1 cellular context compared by ENCODE assay signal in the genomic region with DNA sequence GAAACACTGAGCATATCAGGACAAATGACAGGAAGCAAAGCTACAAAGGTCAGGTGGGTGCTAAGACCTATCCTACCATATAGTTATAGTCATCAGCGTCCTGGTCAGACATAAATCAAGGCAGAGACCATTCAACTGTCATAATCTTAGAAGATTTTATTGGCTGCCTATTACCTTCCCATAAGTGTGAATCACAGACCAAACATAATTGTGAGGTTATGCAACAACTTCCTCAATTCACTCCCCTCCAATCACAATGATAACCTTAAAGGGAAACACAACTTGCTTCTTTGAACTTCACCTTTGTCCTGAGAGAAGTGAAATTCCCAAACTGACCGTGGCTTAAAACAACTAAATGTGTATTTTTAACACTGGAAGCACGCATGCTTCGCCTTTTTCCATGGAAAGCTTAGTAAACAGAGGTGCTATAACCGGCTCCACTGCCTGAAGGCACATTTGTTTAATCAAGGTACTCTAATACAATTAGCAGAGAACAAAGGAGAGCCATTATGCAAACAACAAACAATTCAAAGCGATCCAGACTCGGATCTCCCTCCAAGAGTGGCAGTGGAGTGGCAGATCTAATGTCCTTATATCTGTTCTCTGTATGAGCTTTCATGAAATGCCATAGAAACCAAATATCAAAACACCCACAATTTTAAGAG.
A peak's percentile ranks its signal among the peaks of the same experiment; 100 is the strongest.
TF ChIP-seq lines count a peak whose summit lies in the region.

No MANE protein-coding gene starts in this region.

TF ChIP-seq in HepG2, 621 proteins besides CTCF, POLR2A, EP300 and RAD21 (continued from another document):
- TF ChIP-seq, protein P1, sequence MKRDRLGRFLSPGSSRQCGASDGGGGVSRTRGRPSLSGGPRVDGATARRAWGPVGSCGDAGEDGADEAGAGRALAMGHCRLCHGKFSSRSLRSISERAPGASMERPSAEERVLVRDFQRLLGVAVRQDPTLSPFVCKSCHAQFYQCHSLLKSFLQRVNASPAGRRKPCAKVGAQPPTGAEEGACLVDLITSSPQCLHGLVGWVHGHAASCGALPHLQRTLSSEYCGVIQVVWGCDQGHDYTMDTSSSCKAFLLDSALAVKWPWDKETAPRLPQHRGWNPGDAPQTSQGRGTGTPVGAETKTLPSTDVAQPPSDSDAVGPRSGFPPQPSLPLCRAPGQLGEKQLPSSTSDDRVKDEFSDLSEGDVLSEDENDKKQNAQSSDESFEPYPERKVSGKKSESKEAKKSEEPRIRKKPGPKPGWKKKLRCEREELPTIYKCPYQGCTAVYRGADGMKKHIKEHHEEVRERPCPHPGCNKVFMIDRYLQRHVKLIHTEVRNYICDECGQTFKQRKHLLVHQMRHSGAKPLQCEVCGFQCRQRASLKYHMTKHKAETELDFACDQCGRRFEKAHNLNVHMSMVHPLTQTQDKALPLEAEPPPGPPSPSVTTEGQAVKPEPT (CRISPR knock-in tag; IDR thresholded peaks at IDR 0.05; ENCODE audit: low read depth) = no peak
- no peak for TF ChIP-seq STAG1 (CRISPR knock-in tag; IDR thresholded peaks at IDR 0.05)
- TF ChIP-seq, protein P2, sequence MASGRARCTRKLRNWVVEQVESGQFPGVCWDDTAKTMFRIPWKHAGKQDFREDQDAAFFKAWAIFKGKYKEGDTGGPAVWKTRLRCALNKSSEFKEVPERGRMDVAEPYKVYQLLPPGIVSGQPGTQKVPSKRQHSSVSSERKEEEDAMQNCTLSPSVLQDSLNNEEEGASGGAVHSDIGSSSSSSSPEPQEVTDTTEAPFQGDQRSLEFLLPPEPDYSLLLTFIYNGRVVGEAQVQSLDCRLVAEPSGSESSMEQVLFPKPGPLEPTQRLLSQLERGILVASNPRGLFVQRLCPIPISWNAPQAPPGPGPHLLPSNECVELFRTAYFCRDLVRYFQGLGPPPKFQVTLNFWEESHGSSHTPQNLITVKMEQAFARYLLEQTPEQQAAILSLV (CRISPR knock-in tag; IDR thresholded peaks at IDR 0.05; ENCODE audit: borderline replicate concordance) = no peak
- TF ChIP-seq ZFP36 (IDR thresholded peaks at IDR 0.05; ENCODE audit: borderline replicate concordance, low read depth, low read length, partially characterized antibody) = no peak
- no peak for TF ChIP-seq ZNF850 (CRISPR knock-in tag; conservative IDR thresholded peaks at IDR 0.05)
- TF ChIP-seq ZNF230 (CRISPR knock-in tag; IDR thresholded peaks at IDR 0.05) = no peak
- TF ChIP-seq ZNF496 (CRISPR knock-in tag; IDR thresholded peaks at IDR 0.05; ENCODE audit: insufficient replicate concordance) = no peak
- TF ChIP-seq, protein P3, sequence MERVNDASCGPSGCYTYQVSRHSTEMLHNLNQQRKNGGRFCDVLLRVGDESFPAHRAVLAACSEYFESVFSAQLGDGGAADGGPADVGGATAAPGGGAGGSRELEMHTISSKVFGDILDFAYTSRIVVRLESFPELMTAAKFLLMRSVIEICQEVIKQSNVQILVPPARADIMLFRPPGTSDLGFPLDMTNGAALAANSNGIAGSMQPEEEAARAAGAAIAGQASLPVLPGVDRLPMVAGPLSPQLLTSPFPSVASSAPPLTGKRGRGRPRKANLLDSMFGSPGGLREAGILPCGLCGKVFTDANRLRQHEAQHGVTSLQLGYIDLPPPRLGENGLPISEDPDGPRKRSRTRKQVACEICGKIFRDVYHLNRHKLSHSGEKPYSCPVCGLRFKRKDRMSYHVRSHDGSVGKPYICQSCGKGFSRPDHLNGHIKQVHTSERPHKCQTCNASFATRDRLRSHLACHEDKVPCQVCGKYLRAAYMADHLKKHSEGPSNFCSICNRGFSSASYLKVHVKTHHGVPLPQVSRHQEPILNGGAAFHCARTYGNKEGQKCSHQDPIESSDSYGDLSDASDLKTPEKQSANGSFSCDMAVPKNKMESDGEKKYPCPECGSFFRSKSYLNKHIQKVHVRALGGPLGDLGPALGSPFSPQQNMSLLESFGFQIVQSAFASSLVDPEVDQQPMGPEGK (CRISPR knock-in tag; IDR thresholded peaks at IDR 0.05) = no peak
- no peak for TF ChIP-seq KMT2A (CRISPR knock-in tag; IDR thresholded peaks at IDR 0.05)
- TF ChIP-seq GLI4 (CRISPR knock-in tag; IDR thresholded peaks at IDR 0.05; ENCODE audit: borderline replicate concordance) = no peak
- TF ChIP-seq, protein P4, sequence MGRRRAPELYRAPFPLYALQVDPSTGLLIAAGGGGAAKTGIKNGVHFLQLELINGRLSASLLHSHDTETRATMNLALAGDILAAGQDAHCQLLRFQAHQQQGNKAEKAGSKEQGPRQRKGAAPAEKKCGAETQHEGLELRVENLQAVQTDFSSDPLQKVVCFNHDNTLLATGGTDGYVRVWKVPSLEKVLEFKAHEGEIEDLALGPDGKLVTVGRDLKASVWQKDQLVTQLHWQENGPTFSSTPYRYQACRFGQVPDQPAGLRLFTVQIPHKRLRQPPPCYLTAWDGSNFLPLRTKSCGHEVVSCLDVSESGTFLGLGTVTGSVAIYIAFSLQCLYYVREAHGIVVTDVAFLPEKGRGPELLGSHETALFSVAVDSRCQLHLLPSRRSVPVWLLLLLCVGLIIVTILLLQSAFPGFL (CRISPR knock-in tag; IDR thresholded peaks at IDR 0.05) = no peak
- TF ChIP-seq CCAR2 (optimal IDR thresholded peaks at IDR 0.05; ENCODE audit: low read depth, low read length) = no peak
- no peak for TF ChIP-seq RCOR2 (CRISPR knock-in tag; IDR thresholded peaks at IDR 0.05)
- TF ChIP-seq CEBPB (IDR thresholded peaks at IDR 0.05; ENCODE audit: borderline replicate concordance, low read depth, low read length) = 0 out of 2 replicates have a peak, but pooled peaks have one; percentile 10
- TF ChIP-seq, protein P5, sequence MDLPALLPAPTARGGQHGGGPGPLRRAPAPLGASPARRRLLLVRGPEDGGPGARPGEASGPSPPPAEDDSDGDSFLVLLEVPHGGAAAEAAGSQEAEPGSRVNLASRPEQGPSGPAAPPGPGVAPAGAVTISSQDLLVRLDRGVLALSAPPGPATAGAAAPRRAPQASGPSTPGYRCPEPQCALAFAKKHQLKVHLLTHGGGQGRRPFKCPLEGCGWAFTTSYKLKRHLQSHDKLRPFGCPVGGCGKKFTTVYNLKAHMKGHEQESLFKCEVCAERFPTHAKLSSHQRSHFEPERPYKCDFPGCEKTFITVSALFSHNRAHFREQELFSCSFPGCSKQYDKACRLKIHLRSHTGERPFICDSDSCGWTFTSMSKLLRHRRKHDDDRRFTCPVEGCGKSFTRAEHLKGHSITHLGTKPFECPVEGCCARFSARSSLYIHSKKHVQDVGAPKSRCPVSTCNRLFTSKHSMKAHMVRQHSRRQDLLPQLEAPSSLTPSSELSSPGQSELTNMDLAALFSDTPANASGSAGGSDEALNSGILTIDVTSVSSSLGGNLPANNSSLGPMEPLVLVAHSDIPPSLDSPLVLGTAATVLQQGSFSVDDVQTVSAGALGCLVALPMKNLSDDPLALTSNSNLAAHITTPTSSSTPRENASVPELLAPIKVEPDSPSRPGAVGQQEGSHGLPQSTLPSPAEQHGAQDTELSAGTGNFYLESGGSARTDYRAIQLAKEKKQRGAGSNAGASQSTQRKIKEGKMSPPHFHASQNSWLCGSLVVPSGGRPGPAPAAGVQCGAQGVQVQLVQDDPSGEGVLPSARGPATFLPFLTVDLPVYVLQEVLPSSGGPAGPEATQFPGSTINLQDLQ (CRISPR knock-in tag; IDR thresholded peaks at IDR 0.05) = no peak
